Comparison of ENCODE assay signal across 27 cellular contexts in genomic region chr15:40823572-40824343, GRCh38. TPM values are rescaled to one million over a fixed set of nuclear protein-coding genes. Genes with fewer than 3 reads are reported as not detected.
DNase-seq lines count a peak whose midpoint lies in the region; ATAC-seq, FAIRE-seq and TF ChIP-seq lines count a peak whose summit lies in the region.
"Had no signal": no experiment of that assay in that cellular context is flagged by ENCODE, and none has a peak within 500 bp of the region (broad histone marks: within the 10 kb centered on the region; RNA-seq: fewer than 3 reads in every experiment).

No MANE protein-coding gene starts in this region.

- no TSS peak for BruUV-seq in Caco-2 (replicated peaks; lab: Mats Ljungman, UMichigan)

- ATAC-seq in A549 = peak; percentile 56 to 67; a peak in 5 of 6 replicates
- ATAC-seq: naive thymus-derived CD4-positive, alpha-beta T cell; pancreas; sciatic nerve; stimulated activated naive B cell treated with anti-CD40 and anti-IgM and Interleukin-4, amounts not matched to agents 10 μg/mL and 1 μg/mL and 100 μg/mL, for 72 hours had no signal

- TF ChIP-seq CTCF in A549 (IDR thresholded peaks at IDR 0.05) = no peak
- TF ChIP-seq CTCF in Caco-2 (IDR thresholded peaks at IDR 0.05; ENCODE audit: insufficient read depth in 1 of 2, low read depth in 1 of 2, low read length in 1 of 2, severe bottlenecking in 1 of 2, unreplicated experiment in 1 of 2) = no peak
- TF ChIP-seq CTCF in bronchial epithelial cell (IDR thresholded peaks at IDR 0.05; ENCODE audit: insufficient read depth, low read length, severe bottlenecking) = no peak
- TF ChIP-seq CTCF in CD14-positive monocyte (IDR thresholded peaks at IDR 0.05) = no peak
- no peak for TF ChIP-seq CTCF in Peyer's patch (IDR thresholded peaks at IDR 0.05)

- peaks cover 35% of the 10 kb centered on the region for H3K4me1 ChIP-seq in A549
- peaks cover 55% of the 10 kb centered on the region for H3K4me1 ChIP-seq in Caco-2
- H3K4me1 ChIP-seq in Peyer's patch = peaks cover 0 to 9% (median 2%) of the 10 kb centered on the region in 4 donors
- H3K4me1 ChIP-seq: tibial nerve had no signal

- H3K4me3 Mint-ChIP-seq in Caco-2 (ENCODE audit: unreplicated experiment) (no peak overlapping the region), CD14-positive monocyte (no peak overlapping the region)
- H3K4me3 Mint-ChIP-seq: activated CD4-positive, alpha-beta memory T cell treated with anti-CD3 and anti-CD28 coated beads, Interleukin-2, amount 10 ng/mL, durations not matched to agents 7 days and 5 days; brain; memory B cell; naive thymus-derived CD4-positive, alpha-beta T cell; stimulated activated naive B cell treated with anti-CD40 and anti-IgM and Interleukin-4, amounts not matched to agents 10 μg/mL and 1 μg/mL and 100 μg/mL, for 72 hours; T-helper 2 cell treated with Interferon-gamma antibody and Interleukin-4, amounts not matched to agents 5 μg/mL and 100 μg/mL, for 36 hours had no signal

- no peaks in the 10 kb centered on the region for H3K27me3 ChIP-seq in Caco-2 (replicated peaks; ENCODE audit: control insufficient read depth, insufficient read depth, low read length)
- no peaks in the 10 kb centered on the region for H3K27me3 ChIP-seq in bronchial epithelial cell (ENCODE audit: control insufficient read depth, insufficient read depth, low read length)
- no peaks in the 10 kb centered on the region for H3K27me3 ChIP-seq in Peyer's patch
- H3K27me3 ChIP-seq: pancreas, tibial nerve had no signal

- POLR2A ChIA-PET in A549 (lab: Yijun Ruan, JAX) (no interaction called here), Caco-2 (lab: Charles Lee) (interaction anchor here (0.6 kb wide), 1 partner anchor 66 kb away, joined by 3 read pairs; no protein-coding TSS in a partner anchor)

- H3K27ac ChIP-seq in A549 (peak overlapping the region in 1 of 2 experiments; percentile 41; a peak in 1 of 6 replicates), Peyer's patch (no peak overlapping the region)
- H3K27ac ChIP-seq: pancreas, tibial nerve had no signal

- intact Hi-C loops in Caco-2 (cut with micrococcal nuclease; ENCODE audit: unreplicated experiment) (no loop called here), CD14-positive monocyte (cut with micrococcal nuclease) (no loop called here)

- TF ChIP-seq EP300 in A549 (IDR thresholded peaks at IDR 0.05) = no peak

- H3K9me3 ChIP-seq in A549 = no peaks in the 10 kb centered on the region
- no peaks in the 10 kb centered on the region for H3K9me3 ChIP-seq in Caco-2
- no peaks in the 10 kb centered on the region for H3K9me3 ChIP-seq in Peyer's patch
- H3K9me3 ChIP-seq: pancreas, tibial nerve had no signal

- DNase-seq in A549 (ENCODE audit: low read depth in 1 of 2, low spot score in 1 of 2) (no peak), Caco-2 (peak in 1 of 2 experiments; percentile 39), NCI-H748 (lab: John Stamatoyannopoulos, UW; ENCODE audit: unreplicated experiment) (peak; percentile 61), bronchial epithelial cell (ENCODE audit: low read depth) (peak; percentile 94), CD14-positive monocyte (ENCODE audit: low spot score) (no peak), Peyer's patch (no peak), HuH-7.5 (ENCODE audit: low spot score) (no peak)
- DNase-seq: activated CD4-positive, alpha-beta memory T cell treated with anti-CD3 and anti-CD28 coated beads, Interleukin-2, amount 10 ng/mL, durations not matched to agents 7 days and 5 days; activated T-cell treated with anti-CD3 and anti-CD28 coated beads, Interleukin-2, amount 50 U/mL, for 48 hours; cortex of kidney; foreskin melanocyte; Karpas-422; kidney; naive thymus-derived CD4-positive, alpha-beta T cell; NCI-H1436 treated with DMSO at 0.1 percent for 48 hours; NCI-H446 treated with DMSO at 0.1 percent for 48 hours; pancreas; stimulated activated naive B cell treated with anti-CD40 and anti-IgM and Interleukin-4, amounts not matched to agents 10 μg/mL and 1 μg/mL and 100 μg/mL, for 72 hours had no signal

- H3K9me3 Mint-ChIP-seq in Caco-2 (ENCODE audit: unreplicated experiment) = no peaks in the 10 kb centered on the region
- peaks cover 0 to 1% (median 0%) of the 10 kb centered on the region in 7 donors for H3K9me3 Mint-ChIP-seq in CD14-positive monocyte
- H3K9me3 Mint-ChIP-seq: activated CD4-positive, alpha-beta memory T cell treated with anti-CD3 and anti-CD28 coated beads, Interleukin-2, amount 10 ng/mL, durations not matched to agents 7 days and 5 days; activated naive CD4-positive, alpha-beta T cell treated with anti-CD3 and anti-CD28 coated beads, Interleukin-2, amount 50 U/mL, for 72 hours; memory B cell; naive thymus-derived CD4-positive, alpha-beta T cell; stimulated activated naive B cell treated with anti-CD40 and anti-IgM and Interleukin-4, amounts not matched to agents 10 μg/mL and 1 μg/mL and 100 μg/mL, for 72 hours; T-helper 2 cell treated with Interferon-gamma antibody and Interleukin-4, amounts not matched to agents 5 μg/mL and 100 μg/mL, for 36 hours had no signal

- H3K27ac Mint-ChIP-seq in Caco-2 (ENCODE audit: unreplicated experiment) (peak overlapping the region; percentile 65), CD14-positive monocyte (no peak overlapping the region)
- H3K27ac Mint-ChIP-seq: activated CD4-positive, alpha-beta memory T cell treated with anti-CD3 and anti-CD28 coated beads, Interleukin-2, amount 10 ng/mL, durations not matched to agents 7 days and 5 days; memory B cell; naive thymus-derived CD4-positive, alpha-beta T cell; stimulated activated naive B cell treated with anti-CD40 and anti-IgM and Interleukin-4, amounts not matched to agents 10 μg/mL and 1 μg/mL and 100 μg/mL, for 72 hours; T-helper 2 cell treated with Interferon-gamma antibody and Interleukin-4, amounts not matched to agents 5 μg/mL and 100 μg/mL, for 36 hours had no signal

- no peak for FAIRE-seq in A549 (lab: Jason Lieb, UNC)
- no peak for FAIRE-seq in bronchial epithelial cell (lab: Jason Lieb, UNC)
- FAIRE-seq: endothelial cell of umbilical vein, GM18507, kidney, pancreas had no signal

- no peak overlapping the region for H3K4me3 ChIP-seq in A549
- H3K4me3 ChIP-seq in Caco-2 (ENCODE audit: low read depth, low read length) = no peak overlapping the region
- H3K4me3 ChIP-seq in bronchial epithelial cell (ENCODE audit: low read depth, low read length) = no peak overlapping the region
- H3K4me3 ChIP-seq in Peyer's patch = no peak overlapping the region
- H3K4me3 ChIP-seq: pancreas, tibial nerve had no signal

- H3K36me3 ChIP-seq in Caco-2 (ENCODE audit: control insufficient read depth, insufficient read depth, low read length) (no peaks in the 10 kb centered on the region), bronchial epithelial cell (ENCODE audit: control insufficient read depth, insufficient read depth, low read length) (no peaks in the 10 kb centered on the region), Peyer's patch (no peaks in the 10 kb centered on the region)
- H3K36me3 ChIP-seq: pancreas, tibial nerve had no signal

- no peaks in the 10 kb centered on the region for H3K27me3 Mint-ChIP-seq in Caco-2 (ENCODE audit: insufficient read depth, unreplicated experiment)
- peaks cover 5 to 11% (median 5%) of the 10 kb centered on the region in 3 donors for H3K27me3 Mint-ChIP-seq in CD14-positive monocyte (ENCODE audit: low read depth in 3 of 3)
- H3K27me3 Mint-ChIP-seq: memory B cell; stimulated activated naive B cell treated with anti-CD40 and anti-IgM and Interleukin-4, amounts not matched to agents 10 μg/mL and 1 μg/mL and 100 μg/mL, for 72 hours had no signal

- H3K36me3 Mint-ChIP-seq in Caco-2 (ENCODE audit: insufficient read depth, unreplicated experiment) (no peaks in the 10 kb centered on the region), CD14-positive monocyte (no peaks in the 10 kb centered on the region)
- H3K36me3 Mint-ChIP-seq: activated naive CD4-positive, alpha-beta T cell treated with anti-CD3 and anti-CD28 coated beads, Interleukin-2, amount 50 U/mL, for 72 hours; brain; memory B cell; naive thymus-derived CD4-positive, alpha-beta T cell; stimulated activated naive B cell treated with anti-CD40 and anti-IgM and Interleukin-4, amounts not matched to agents 10 μg/mL and 1 μg/mL and 100 μg/mL, for 72 hours had no signal

- 72% methylated on average over 1 of the region's 1 CpG for WGBS in A549 (ENCODE audit: missing lambda C conversion rate)

- peaks cover 37% of the 10 kb centered on the region for H3K4me1 Mint-ChIP-seq in Caco-2 (ENCODE audit: low read depth, unreplicated experiment)
- H3K4me1 Mint-ChIP-seq in CD14-positive monocyte = no peaks in the 10 kb centered on the region
- H3K4me1 Mint-ChIP-seq: brain; memory B cell; naive thymus-derived CD4-positive, alpha-beta T cell; stimulated activated naive B cell treated with anti-CD40 and anti-IgM and Interleukin-4, amounts not matched to agents 10 μg/mL and 1 μg/mL and 100 μg/mL, for 72 hours had no signal

- CTCF ChIA-PET in A549 (lab: Yijun Ruan, JAX) = interaction anchor here (2.6 kb wide), 1 partner anchor 35 kb away, joined by 11 read pairs; no protein-coding TSS in a partner anchor
- CTCF ChIA-PET in Caco-2 (lab: Charles Lee) = interaction anchor here (0.6 to 1.4 kb wide), 4 partner anchors 13 to 144 kb away, joined by 3 to 5 read pairs (median 4); no protein-coding TSS in a partner anchor

- H3K4me2 ChIP-seq in A549 = no peak overlapping the region

- no peak for TF ChIP-seq POLR2A in A549 (IDR thresholded peaks at IDR 0.05; ENCODE audit: low read length)
- TF ChIP-seq POLR2A in Peyer's patch (IDR thresholded peaks at IDR 0.05) = no peak

- no peak for TF ChIP-seq RAD21 in A549 (conservative IDR thresholded peaks at IDR 0.05 in 1 of 2, IDR thresholded peaks at IDR 0.05 in 1 of 2)

RNA-seq across cellular contexts. Expression of gene PPP1R14D, which starts 4.8 kb away (rescaled TPM):
- 0.86 and 1.1 TPM in 2 replicates for polyA plus RNA-seq in A549 (2011; rRNA removed)
- polyA plus RNA-seq in A549 (2012; cell fraction: cytosol; rRNA removed) = 0.17 and 0.48 TPM in 2 replicates
- polyA plus RNA-seq in A549 (2012; cell fraction: nucleus; rRNA removed) = 0.10 TPM in 1 of 2 replicates, not detected in the other
- polyA plus RNA-seq in A549 (2017; fragmentation: RNase III; extraction: RNeasy Plus Mini Kit Qiagen cat#74134 plus additional on column Dnase treatment) = 0.21 to 0.46 TPM (median 0.45 TPM) in 3 replicates
- 0.29 and 0.39 TPM in 2 replicates for polyA minus RNA-seq in A549 (2011; rRNA and poly(A)+ RNA removed)
- 0.43 TPM in 1 of 2 replicates, not detected in the other for total RNA-seq in Caco-2 (2022)
- not detected in 2 replicates for total RNA-seq in bronchial epithelial cell
- polyA plus RNA-seq in CD14-positive monocyte = not detected
- total RNA-seq in Peyer's patch = 100 to 1,000 TPM in 2 of 4 donors, 10 to 100 TPM in 2; 42.9 to 217 (median 148) TPM
- total RNA-seq: activated CD4-positive, alpha-beta memory T cell treated with anti-CD3 and anti-CD28 coated beads, Interleukin-2, amount 10 ng/mL, durations not matched to agents 7 days and 5 days; activated naive CD4-positive, alpha-beta T cell treated with anti-CD3 and anti-CD28 coated beads, Interleukin-2, amount 50 U/mL, for 72 hours; endothelial cell of umbilical vein; kidney; naive thymus-derived CD4-positive, alpha-beta T cell; sciatic nerve; SK-MEL-5; tibial nerve had no signal
- polyA plus RNA-seq: endothelial cell of umbilical vein; naive thymus-derived CD4-positive, alpha-beta T cell had no signal

RNA-seq across cellular contexts. Expression of gene DNAJC17, which starts 16.5 kb away (rescaled TPM):
- polyA plus RNA-seq in A549 (2011; rRNA removed) = 17.7 and 24.4 TPM in 2 replicates
- polyA plus RNA-seq in A549 (2012; cell fraction: cytosol; rRNA removed) = 31.9 and 34.9 TPM in 2 replicates
- 21.7 and 26.9 TPM in 2 replicates for polyA plus RNA-seq in A549 (2012; cell fraction: nucleus; rRNA removed)
- 19.2 to 22.3 TPM (median 19.5 TPM) in 3 replicates for polyA plus RNA-seq in A549 (2017; fragmentation: RNase III; extraction: RNeasy Plus Mini Kit Qiagen cat#74134 plus additional on column Dnase treatment)
- 13.4 and 18.5 TPM in 2 replicates for polyA minus RNA-seq in A549 (2011; rRNA and poly(A)+ RNA removed)
- 26.3 and 30.1 TPM in 2 replicates for total RNA-seq in Caco-2 (2022)
- 21.1 and 30.7 TPM in 2 replicates for total RNA-seq in bronchial epithelial cell
- 10 to 100 TPM; 15.7 to 21.5 TPM for polyA plus RNA-seq in CD14-positive monocyte
- 10 to 100 TPM; 26.9 to 37.1 (median 32.9) TPM for total RNA-seq in Peyer's patch

RNA-seq across cellular contexts. Expression of gene ZFYVE19, which starts 16.9 kb away (rescaled TPM):
- polyA plus RNA-seq in A549 (2011; rRNA removed) (15.6 and 20.5 TPM in 2 replicates), A549 (2017; fragmentation: RNase III; extraction: RNeasy Plus Mini Kit Qiagen cat#74134 plus additional on column Dnase treatment) (21.1 to 25.6 TPM (median 23.7 TPM) in 3 replicates), CD14-positive monocyte (10 to 100 TPM in 1 of 2 donors, 1 to 10 TPM in 1; 8.2 to 10.3 TPM)
- polyA plus RNA-seq in A549 (2012; cell fraction: cytosol; rRNA removed) = 32.0 and 32.4 TPM in 2 replicates
- 64.7 and 71.5 TPM in 2 replicates for polyA plus RNA-seq in A549 (2012; cell fraction: nucleus; rRNA removed)
- polyA minus RNA-seq in A549 (2011; rRNA and poly(A)+ RNA removed) = 19.7 and 22.8 TPM in 2 replicates
- total RNA-seq in Caco-2 (2022) (26.7 and 26.9 TPM in 2 replicates), bronchial epithelial cell (30.3 and 34.0 TPM in 2 replicates), Peyer's patch (100 to 1,000 TPM in 1 of 4 donors, 10 to 100 TPM in 3; 56.9 to 110 (median 79.9) TPM)

RNA-seq across cellular contexts. Expression of gene SPINT1, which starts 20.1 kb away (rescaled TPM):
- polyA plus RNA-seq in A549 (2011; rRNA removed) (0.79 and 0.99 TPM in 2 replicates), A549 (2017; fragmentation: RNase III; extraction: RNeasy Plus Mini Kit Qiagen cat#74134 plus additional on column Dnase treatment) (0.28 to 0.80 TPM (median 0.54 TPM) in 3 replicates), CD14-positive monocyte (10 to 100 TPM; 17.1 to 21.5 TPM)
- polyA plus RNA-seq in A549 (2012; cell fraction: cytosol; rRNA removed) = 0.31 and 0.38 TPM in 2 replicates
- 0.49 and 0.97 TPM in 2 replicates for polyA plus RNA-seq in A549 (2012; cell fraction: nucleus; rRNA removed)
- polyA minus RNA-seq in A549 (2011; rRNA and poly(A)+ RNA removed) = 1.2 and 2.4 TPM in 2 replicates
- total RNA-seq in Caco-2 (2022) (290 and 305 TPM in 2 replicates), bronchial epithelial cell (145 and 191 TPM in 2 replicates), Peyer's patch (100 to 1,000 TPM; 103 to 991 (median 784) TPM)

RNA-seq across cellular contexts. Expression of gene RHOV, which starts 50.3 kb away (rescaled TPM):
- polyA plus RNA-seq in A549 (2011; rRNA removed) (13.0 and 13.9 TPM in 2 replicates), A549 (2017; fragmentation: RNase III; extraction: RNeasy Plus Mini Kit Qiagen cat#74134 plus additional on column Dnase treatment) (4.9 to 7.6 TPM (median 6.9 TPM) in 3 replicates), CD14-positive monocyte (not detected)
- 6.4 and 7.3 TPM in 2 replicates for polyA plus RNA-seq in A549 (2012; cell fraction: cytosol; rRNA removed)
- 4.5 and 5.4 TPM in 2 replicates for polyA plus RNA-seq in A549 (2012; cell fraction: nucleus; rRNA removed)
- polyA minus RNA-seq in A549 (2011; rRNA and poly(A)+ RNA removed) = 8.2 and 10.0 TPM in 2 replicates
- total RNA-seq in Caco-2 (2022) (3.2 and 4.4 TPM in 2 replicates), bronchial epithelial cell (7.1 and 38.7 TPM in 2 replicates), Peyer's patch (1 to 10 TPM in 1 of 4 donors, under 1 TPM in 2, not detected in 1; 0.67 to 1.6 (median 0.88) TPM)
- total RNA-seq: activated CD4-positive, alpha-beta memory T cell treated with anti-CD3 and anti-CD28 coated beads, Interleukin-2, amount 10 ng/mL, durations not matched to agents 7 days and 5 days had no signal
- polyA plus RNA-seq: naive thymus-derived CD4-positive, alpha-beta T cell had no signal

Comparison
In these comparisons a context has a peak if more than half of its experiments do, and no peak if none do; other contexts are left out.
1. DNase-seq: peak in NCI-H748 (single experiment) and bronchial epithelial cell (single experiment); none in A549 (0 of 2), CD14-positive monocyte (single experiment), Peyer's patch (0 of 3) and HuH-7.5 (single experiment).
2. RNA of gene PPP1R14D, which starts 4.8 kb away (total RNA-seq): 42.9 to 217 TPM in Peyer's patch; 0.43 TPM in Caco-2 and not detected in bronchial epithelial cell; every median in the first group is over 10 times any median in the second.